ENCODE assay signal across 8 cellular contexts in the genomic region with DNA sequence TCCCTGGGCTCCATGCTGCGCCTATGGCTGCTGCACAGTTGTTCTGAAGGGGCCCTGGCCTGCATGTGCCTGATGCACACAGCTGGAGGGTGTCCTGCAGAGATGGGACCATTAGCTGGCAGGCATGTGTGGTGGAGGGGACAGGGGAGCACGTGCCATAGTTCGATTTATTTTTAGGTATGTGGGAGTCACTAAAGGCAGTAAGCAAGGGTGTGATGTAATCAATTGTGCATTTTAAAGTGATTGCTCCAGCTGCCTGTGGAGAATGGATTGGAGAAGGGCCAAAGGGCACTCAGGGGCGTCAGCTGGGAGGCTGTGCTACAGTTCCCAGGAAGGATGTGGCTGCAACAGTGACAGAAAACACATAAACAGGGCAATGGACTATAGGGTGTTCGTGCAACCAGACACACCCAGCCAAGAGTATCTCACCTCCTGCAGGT.
DNase-seq lines count a peak whose midpoint lies in the region; ATAC-seq and TF ChIP-seq lines count a peak whose summit lies in the region.

No MANE protein-coding gene starts in this region.

- H3K79me2 ChIP-seq in neural progenitor cell (ENCODE audit: low read depth): no peaks in the 10 kb centered on the region

- H2AFZ ChIP-seq in neural progenitor cell (replicated peaks): no peak overlapping the region

- H3K4me3 Mint-ChIP-seq in activated CD4-positive, alpha-beta T cell treated with anti-CD3 and anti-CD28 coated beads for 36 hours: peak overlapping the region; percentile 45
- H3K4me3 Mint-ChIP-seq in chondrocyte (ENCODE audit: unreplicated experiment): no peak overlapping the region
- H3K4me3 Mint-ChIP-seq in neural progenitor cell: no peak overlapping the region

- H3K27me3 Mint-ChIP-seq in activated CD4-positive, alpha-beta T cell treated with anti-CD3 and anti-CD28 coated beads for 36 hours: no peaks in the 10 kb centered on the region
- H3K27me3 Mint-ChIP-seq in chondrocyte (ENCODE audit: low read depth): no peaks in the 10 kb centered on the region
- H3K27me3 Mint-ChIP-seq in neural progenitor cell (ENCODE audit: insufficient read depth, low read depth): peaks cover 8% of the 10 kb centered on the region

- H3F3A ChIP-seq in neural progenitor cell (ENCODE audit: low read depth): peaks cover 2% of the 10 kb centered on the region

- no peaks in the 10 kb centered on the region for H4K20me1 ChIP-seq in neural progenitor cell (ENCODE audit: low read depth)

- no peak overlapping the region for H3K4me2 ChIP-seq in neural progenitor cell

- ATAC-seq in activated CD4-positive, alpha-beta T cell treated with anti-CD3 and anti-CD28 coated beads for 36 hours: peak; percentile 7
- ATAC-seq in HG03103 (IDR thresholded peaks at IDR 0.05; ENCODE audit: low read depth, unreplicated experiment): peak; percentile 7

- CTCF ChIA-PET in activated CD4-positive, alpha-beta T cell treated with anti-CD3 and anti-CD28 coated beads for 36 hours (lab: Charles Lee): interaction anchor here (0.7 to 3.5 kb wide), 9 partner anchors 10 to 212 kb away, joined by 3 to 16 read pairs (median 3); no protein-coding TSS in a partner anchor

- H3K9ac ChIP-seq in neural progenitor cell: no peak overlapping the region

- TF ChIP-seq CTCF in chondrocyte (IDR thresholded peaks at IDR 0.05) (no peak), neural progenitor cell (IDR thresholded peaks at IDR 0.05) (no peak), testis (IDR thresholded peaks at IDR 0.05) (no peak)

- no peaks in the 10 kb centered on the region for H3K9me3 ChIP-seq in neural progenitor cell (ENCODE audit: low read depth)
- H3K9me3 ChIP-seq in testis: no peaks in the 10 kb centered on the region

- POLR2A ChIA-PET in activated CD4-positive, alpha-beta T cell treated with anti-CD3 and anti-CD28 coated beads for 36 hours (lab: Charles Lee): interaction anchor here (1.1 to 3.0 kb wide), 6 partner anchors 17 to 205 kb away, joined by 5 to 15 read pairs (median 10); partner anchors contain the start of gene ARL4C

- H3K27me3 ChIP-seq in neural progenitor cell (no peaks in the 10 kb centered on the region), testis (no peaks in the 10 kb centered on the region)

- H3K4me1 ChIP-seq in neural progenitor cell: peaks cover 12% of the 10 kb centered on the region
- H3K4me1 ChIP-seq in testis: no peaks in the 10 kb centered on the region

- H3K27ac ChIP-seq in neural progenitor cell: no peak overlapping the region
- no peak overlapping the region for H3K27ac ChIP-seq in testis

- no peak overlapping the region for H3K4me3 ChIP-seq in neural progenitor cell
- H3K4me3 ChIP-seq in testis: no peak overlapping the region

- intact Hi-C loops in activated CD4-positive, alpha-beta T cell treated with anti-CD3 and anti-CD28 coated beads for 36 hours (cut with DNase I, micrococcal nuclease): loop anchor here (1.0 to 10.0 kb wide), 15 partner anchors 13 to 1207 kb away; partner anchors contain the start of gene HJURP (in 1 of the 2)
- intact Hi-C loops in testis (cut with DNase I; ENCODE audit: low total_unique reads): no loop called here

- no peaks in the 10 kb centered on the region for H3K36me3 Mint-ChIP-seq in activated CD4-positive, alpha-beta T cell treated with anti-CD3 and anti-CD28 coated beads for 36 hours (ENCODE audit: low read depth)
- H3K36me3 Mint-ChIP-seq in chondrocyte (ENCODE audit: low read depth) (no peaks in the 10 kb centered on the region), neural progenitor cell (no peaks in the 10 kb centered on the region)

- no peaks in the 10 kb centered on the region for H3K9me3 Mint-ChIP-seq in activated CD4-positive, alpha-beta T cell treated with anti-CD3 and anti-CD28 coated beads for 36 hours (ENCODE audit: low read depth)
- H3K9me3 Mint-ChIP-seq in chondrocyte (ENCODE audit: low read depth): no peaks in the 10 kb centered on the region
- no peaks in the 10 kb centered on the region for H3K9me3 Mint-ChIP-seq in neural progenitor cell

- 48 to 58% methylated on average over 5 of the region's 5 CpGs for WGBS in testis, 2 donors

- peak; percentile 49 for DNase-seq in activated CD4-positive, alpha-beta T cell treated with anti-CD3 and anti-CD28 coated beads for 36 hours
- DNase-seq in activated CD4-positive, alpha-beta T cell treated with anti-CD3 and anti-CD28 coated beads for 1 hour: no peak
- DNase-seq in NOMO-1 treated with DMSO at 0.1 percent for 48 hours (lab: John Stamatoyannopoulos, UW; ENCODE audit: unreplicated experiment) (peak; percentile 89), chondrocyte (ENCODE audit: low spot score) (no peak), neural progenitor cell (ENCODE audit: low spot score) (no peak), iPS-NIHi11 (ENCODE audit: low spot score) (no peak), testis (no peak)

- H3K27ac Mint-ChIP-seq in activated CD4-positive, alpha-beta T cell treated with anti-CD3 and anti-CD28 coated beads for 36 hours: peak overlapping the region; percentile 98
- H3K27ac Mint-ChIP-seq in chondrocyte (ENCODE audit: unreplicated experiment) (peak overlapping the region; percentile 29), neural progenitor cell (peak overlapping the region; percentile 82)

- TF ChIP-seq POLR2A in testis (IDR thresholded peaks at IDR 0.05): no peak

- H3K4me1 Mint-ChIP-seq in activated CD4-positive, alpha-beta T cell treated with anti-CD3 and anti-CD28 coated beads for 36 hours: peaks cover 92% of the 10 kb centered on the region
- peaks cover 42% of the 10 kb centered on the region for H3K4me1 Mint-ChIP-seq in chondrocyte (ENCODE audit: low read depth)
- H3K4me1 Mint-ChIP-seq in neural progenitor cell: peaks cover 46% of the 10 kb centered on the region

- H3K36me3 ChIP-seq in neural progenitor cell: no peaks in the 10 kb centered on the region
- no peaks in the 10 kb centered on the region for H3K36me3 ChIP-seq in testis (ENCODE audit: low read depth, missing control alignments)

Comparison
In these comparisons a context has a peak if more than half of its experiments do, and no peak if none do; other contexts are left out.
1. DNase-seq: peak in activated CD4-positive, alpha-beta T cell treated with anti-CD3 and anti-CD28 coated beads for 36 hours (single experiment) and NOMO-1 treated with DMSO at 0.1 percent for 48 hours (single experiment); none in activated CD4-positive, alpha-beta T cell treated with anti-CD3 and anti-CD28 coated beads for 1 hour (single experiment), chondrocyte (single experiment), neural progenitor cell (single experiment), iPS-NIHi11 (single experiment) and testis (single experiment).
2. H3K27ac Mint-ChIP-seq: peak in every context shown above with its lines; median percentile 98 in activated CD4-positive, alpha-beta T cell treated with anti-CD3 and anti-CD28 coated beads for 36 hours; 82 in neural progenitor cell; 29 in chondrocyte.